31 cellular contexts compared by ENCODE assay signal in genomic region chr4:39023059-39023458, GRCh38. TPM values are rescaled to one million over a fixed set of nuclear protein-coding genes. Genes with fewer than 3 reads are reported as not detected.
"Had no signal": no experiment of that assay in that cellular context is flagged by ENCODE, and none has a peak within 500 bp of the region (broad histone marks: within the 10 kb centered on the region; RNA-seq: fewer than 3 reads in every experiment).

No MANE protein-coding gene starts in this region.

- H3K27me3 Mint-ChIP-seq: dendritic cell treated with granulocyte-macrophage colony-stimulating factor and Interleukin-4, amounts not matched to agents 40 ng/mL and 50 ng/mL, for 4 days; naive thymus-derived CD4-positive, alpha-beta T cell; progenitor cell of endocrine pancreas; stimulated activated naive CD8-positive, alpha-beta T cell treated with anti-CD3 and anti-CD28 coated beads, Interleukin-15, amount 100 ng/mL, for 72 hours had no signal

- DNase-seq: colonic mucosa; effector CD8-positive, alpha-beta T cell; endodermal cell; foreskin keratinocyte; heart left ventricle; left cardiac atrium; left lung; mesendoderm; midbrain; naive thymus-derived CD4-positive, alpha-beta T cell; stimulated activated CD4-positive, alpha-beta T cell treated with anti-CD3 and anti-CD28 coated beads, Interleukin-12 subunit alpha, Interleukin-12 subunit beta, amount 100 ng/mL, for 4 hours; stimulated activated CD4-positive, alpha-beta T cell treated with anti-CD3 and anti-CD28 coated beads, Interleukin-1b, Interleukin-23, amount 100 ng/mL, for 48 hours; stimulated activated CD4-positive, alpha-beta T cell treated with anti-CD3 and anti-CD28 coated beads, Interleukin-4, amount 100 ng/mL, for 1 hour; stimulated activated CD8-positive, alpha-beta memory T cell treated with anti-CD3 and anti-CD28 coated beads, Interleukin-4, amount 100 ng/mL, for 48 hours; stimulated activated naive CD4-positive, alpha-beta T cell; stimulated activated naive CD8-positive, alpha-beta T cell treated with anti-CD3 and anti-CD28 coated beads, Interleukin-15, amount 100 ng/mL, for 72 hours; transverse colon had no signal

- H3K27ac Mint-ChIP-seq: dendritic cell treated with granulocyte-macrophage colony-stimulating factor and Interleukin-4, amounts not matched to agents 40 ng/mL and 50 ng/mL, for 4 days; endodermal cell; nephron; neural progenitor cell; progenitor cell of endocrine pancreas; stimulated activated naive CD8-positive, alpha-beta T cell treated with anti-CD3 and anti-CD28 coated beads, Interleukin-15, amount 100 ng/mL, for 72 hours had no signal

- H3K4me3 Mint-ChIP-seq: dendritic cell treated with granulocyte-macrophage colony-stimulating factor and Interleukin-4, amounts not matched to agents 40 ng/mL and 50 ng/mL, for 4 days; endodermal cell; naive thymus-derived CD4-positive, alpha-beta T cell; nephron; neural progenitor cell; stimulated activated naive CD8-positive, alpha-beta T cell treated with anti-CD3 and anti-CD28 coated beads, Interleukin-15, amount 100 ng/mL, for 72 hours had no signal

- H2AFZ ChIP-seq: hepatocyte, neural progenitor cell, parathyroid adenoma had no signal

- H3K36me3 ChIP-seq: colonic mucosa, gastroesophageal sphincter, heart left ventricle, left lung, neural progenitor cell, suprapubic skin, transverse colon had no signal

- H3K9me3 Mint-ChIP-seq: endodermal cell had no signal

- H3K4me3 ChIP-seq: colonic mucosa, gastroesophageal sphincter, heart left ventricle, hepatocyte, left lung, neural progenitor cell, smooth muscle cell, suprapubic skin, transverse colon had no signal

- H3K9ac ChIP-seq: neural progenitor cell, parathyroid adenoma had no signal

- H3K9me3 ChIP-seq: colonic mucosa, gastroesophageal sphincter, heart left ventricle, left lung, suprapubic skin, transverse colon had no signal

- H3K4me1 ChIP-seq: colonic mucosa, foreskin keratinocyte, gastroesophageal sphincter, neural progenitor cell, parathyroid adenoma, suprapubic skin, transverse colon had no signal

- H3K4me2 ChIP-seq: hepatocyte, neural progenitor cell, smooth muscle cell had no signal

- H3K27me3 ChIP-seq: colonic mucosa, foreskin keratinocyte, gastroesophageal sphincter, heart left ventricle, hepatocyte, left lung, neural progenitor cell, suprapubic skin, transverse colon had no signal

- FAIRE-seq: islet of Langerhans had no signal

- ATAC-seq: esophagus mucosa; foreskin keratinocyte; gastroesophageal sphincter; heart left ventricle; left cardiac atrium; left lung; naive thymus-derived CD4-positive, alpha-beta T cell; sciatic nerve; stimulated activated naive CD8-positive, alpha-beta T cell treated with anti-CD3 and anti-CD28 coated beads, Interleukin-15, amount 100 ng/mL, for 72 hours had no signal

- H3K4me1 Mint-ChIP-seq: endodermal cell, nephron, neural progenitor cell had no signal

- H3K27ac ChIP-seq: colonic mucosa, epithelial cell of prostate, foreskin keratinocyte, gastroesophageal sphincter, heart left ventricle, hepatocyte, left lung, neural progenitor cell, parathyroid adenoma, suprapubic skin, transverse colon had no signal

- H3K79me2 ChIP-seq: hepatocyte, parathyroid adenoma had no signal

RNA-seq across cellular contexts. Expression of gene TMEM156, which starts 9.2 kb away (rescaled TPM):
- total RNA-seq: endodermal cell, gastroesophageal sphincter, osteoblast, progenitor cell of endocrine pancreas, suprapubic skin had no signal
- polyA plus RNA-seq: hepatocyte, smooth muscle cell had no signal
